ENCODE assay signal across 9 cellular contexts in the genomic region with DNA sequence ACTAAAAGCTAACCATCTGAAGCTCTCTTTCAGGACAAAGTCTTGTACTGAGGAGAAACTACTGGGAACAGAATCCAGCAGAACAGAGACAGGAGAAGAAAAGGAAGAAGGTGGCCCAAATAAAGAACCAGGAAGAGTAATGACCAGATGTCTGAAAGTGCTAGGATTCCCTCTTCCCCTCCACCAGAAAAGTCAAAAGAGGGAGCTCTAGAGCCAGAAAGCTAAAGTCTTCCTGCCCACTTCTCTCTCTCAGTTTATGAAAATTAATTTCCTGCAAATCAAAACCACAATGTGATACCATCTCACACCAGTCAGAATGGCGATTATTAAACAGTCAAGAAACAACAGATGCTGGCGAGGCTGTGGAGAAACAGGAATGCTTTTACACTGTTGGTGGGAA. TPM values are rescaled to one million over a fixed set of nuclear protein-coding genes. Genes with fewer than 3 reads are reported as not detected.
DNase-seq lines count a peak whose midpoint lies in the region; ATAC-seq and TF ChIP-seq lines count a peak whose summit lies in the region.
"Had no signal": no experiment of that assay in that cellular context is flagged by ENCODE, and none has a peak within 500 bp of the region (broad histone marks: within the 10 kb centered on the region; RNA-seq: fewer than 3 reads in every experiment).

No MANE protein-coding gene starts in this region.

- H3K27me3 ChIP-seq in CD4-positive, alpha-beta memory T cell (ENCODE audit: insufficient read depth, low read length) = no peaks in the 10 kb centered on the region
- no peaks in the 10 kb centered on the region for H3K27me3 ChIP-seq in neuronal stem cell (ENCODE audit: control insufficient read depth in 3 of 3, insufficient read depth in 3 of 3, low read depth in 1 of 3, low read length in 3 of 3)
- H3K27me3 ChIP-seq: MG63 had no signal

- no peak overlapping the region for H3K9ac ChIP-seq in neuronal stem cell (ENCODE audit: low read depth, low read length, poor library complexity)

- CTCF ChIA-PET in CD4-positive, alpha-beta memory T cell (lab: Charles Lee; ENCODE audit: partially characterized antibody) = interaction anchor here (0.7 to 1.5 kb wide), 12 partner anchors 8 to 203 kb away, joined by 3 to 20 read pairs (median 4); a partner anchor contains a TSS
- CTCF ChIA-PET in activated B cell treated with CpG ODN at 0.5 μM for 24 hours (lab: Charles Lee) = interaction anchor here (0.7 to 2.0 kb wide), 6 partner anchors 10 to 268 kb away, joined by 3 to 11 read pairs (median 5); a partner anchor contains a TSS

- H2BK5ac ChIP-seq in neuronal stem cell (ENCODE audit: low read length) = no peak overlapping the region

- peaks cover 48% of the 10 kb centered on the region for H3K4me1 ChIP-seq in CD4-positive, alpha-beta memory T cell (ENCODE audit: insufficient read depth, low read length)
- no peaks in the 10 kb centered on the region for H3K4me1 ChIP-seq in neuronal stem cell (ENCODE audit: control insufficient read depth in 2 of 2, insufficient read depth in 1 of 2, low read depth in 1 of 2, low read length in 2 of 2)

- H2BK12ac ChIP-seq in neuronal stem cell (ENCODE audit: low read length) = no peak overlapping the region

- no peak overlapping the region for H3K14ac ChIP-seq in neuronal stem cell (ENCODE audit: low read length)

- H3K4ac ChIP-seq in neuronal stem cell (ENCODE audit: low read length) = no peak overlapping the region

- TF ChIP-seq CTCF in HFFc6 (IDR thresholded peaks at IDR 0.05) (peak; percentile 56), activated B cell treated with CpG ODN at 0.5 μM for 24 hours (IDR thresholded peaks at IDR 0.05) (no peak)

- peak overlapping the region in 7 of 8 donors; percentile 25 to 76 (median 53) for H3K4me3 Mint-ChIP-seq in CD4-positive, alpha-beta memory T cell
- H3K4me3 Mint-ChIP-seq in HFFc6 (no peak overlapping the region), activated B cell treated with CpG ODN at 0.5 μM for 24 hours (peak overlapping the region; percentile 52)

- POLR2A ChIA-PET in CD4-positive, alpha-beta memory T cell (lab: Charles Lee; ENCODE audit: partially characterized antibody) = no interaction called here
- POLR2A ChIA-PET in activated B cell treated with CpG ODN at 0.5 μM for 24 hours (lab: Charles Lee) = interaction anchor here (0.6 to 1.7 kb wide), 9 partner anchors 8 to 244 kb away, joined by 3 to 13 read pairs (median 3); no protein-coding TSS in a partner anchor

- H2AFZ ChIP-seq in neuronal stem cell (ENCODE audit: low read length) = no peak overlapping the region

- ATAC-seq in activated B cell treated with CpG ODN at 0.5 μM for 24 hours (ENCODE audit: low read depth) = peak; percentile 50
- ATAC-seq in HG02852 (IDR thresholded peaks at IDR 0.05; ENCODE audit: unreplicated experiment) = no peak
- no peak for ATAC-seq in HG02759 (IDR thresholded peaks at IDR 0.05; ENCODE audit: unreplicated experiment)

- no peak overlapping the region for H3K18ac ChIP-seq in neuronal stem cell (ENCODE audit: low read length)

- peak in 3 of 5 donors; percentile 15 to 25 (median 18) for DNase-seq in CD4-positive, alpha-beta memory T cell
- peak; percentile 20 for DNase-seq in HFFc6
- DNase-seq in activated B cell treated with CpG ODN at 0.5 μM for 24 hours = no peak
- peak; percentile 12 to 43 for DNase-seq in lung microvascular endothelial cell (ENCODE audit: low read depth in 2 of 2)
- DNase-seq in NCI-H524 treated with DMSO at 0.1 percent for 48 hours (lab: John Stamatoyannopoulos, UW) = no peak
- DNase-seq in neuronal stem cell (ENCODE audit: low spot score) = no peak
- DNase-seq: MG63 had no signal

- no CpG with 5 or more reads among the region's 2 CpGs for WGBS in neuronal stem cell (ENCODE audit: extremely low coverage in 2 of 2, insufficient read length in 2 of 2, insufficient replicate concordance in 1 of 2), 2 donors

- H3K23ac ChIP-seq in neuronal stem cell (ENCODE audit: low read depth, low read length, poor library complexity) = no peak overlapping the region

- H3K27me3 Mint-ChIP-seq in CD4-positive, alpha-beta memory T cell = no peaks in the 10 kb centered on the region
- H3K27me3 Mint-ChIP-seq in HFFc6 (ENCODE audit: insufficient read depth) (no peaks in the 10 kb centered on the region; the same call in 1 of the 2 replicates), activated B cell treated with CpG ODN at 0.5 μM for 24 hours (no peaks in the 10 kb centered on the region)

- no peak overlapping the region for H4K8ac ChIP-seq in neuronal stem cell (ENCODE audit: low read depth, low read length)

- no peak overlapping the region for H2BK15ac ChIP-seq in neuronal stem cell (ENCODE audit: low read length)

- H2BK120ac ChIP-seq in neuronal stem cell (ENCODE audit: low read depth, low read length) = no peak overlapping the region

- peak overlapping the region in 6 of 7 donors; percentile 28 to 86 (median 54) for H3K27ac Mint-ChIP-seq in CD4-positive, alpha-beta memory T cell
- H3K27ac Mint-ChIP-seq in HFFc6 (no peak overlapping the region), activated B cell treated with CpG ODN at 0.5 μM for 24 hours (peak overlapping the region; percentile 55)

- H3K4me2 ChIP-seq in neuronal stem cell (ENCODE audit: insufficient read depth, low read length, poor library complexity, severe bottlenecking) = no peak overlapping the region

- H2AK5ac ChIP-seq in neuronal stem cell (ENCODE audit: low read depth, low read length) = no peak overlapping the region

- no peak overlapping the region for H3K4me3 ChIP-seq in CD4-positive, alpha-beta memory T cell (ENCODE audit: low read length in 2 of 2)
- H3K4me3 ChIP-seq in neuronal stem cell (ENCODE audit: low read length in 2 of 2) = no peak overlapping the region
- H3K4me3 ChIP-seq: MG63 had no signal

- no peak overlapping the region for H4K91ac ChIP-seq in neuronal stem cell (ENCODE audit: low read depth, low read length, poor library complexity)

- peaks cover 0 to 16% (median 5%) of the 10 kb centered on the region in 8 donors for H3K9me3 Mint-ChIP-seq in CD4-positive, alpha-beta memory T cell
- H3K9me3 Mint-ChIP-seq in HFFc6 = peaks cover 11% of the 10 kb centered on the region; the same call in 1 of the 2 replicates
- no peaks in the 10 kb centered on the region for H3K9me3 Mint-ChIP-seq in activated B cell treated with CpG ODN at 0.5 μM for 24 hours

- H3K79me1 ChIP-seq in neuronal stem cell (ENCODE audit: low read depth, low read length) = no peaks in the 10 kb centered on the region

- no peak overlapping the region for H3K27ac ChIP-seq in CD4-positive, alpha-beta memory T cell (ENCODE audit: low read depth, low read length)
- H3K27ac ChIP-seq in neuronal stem cell (replicated peaks; ENCODE audit: low read length) = no peak overlapping the region

- peaks cover 14 to 29% of the 10 kb centered on the region in 2 donors for H3K36me3 Mint-ChIP-seq in CD4-positive, alpha-beta memory T cell
- H3K36me3 Mint-ChIP-seq in HFFc6 (ENCODE audit: low read depth) (peaks cover 17% of the 10 kb centered on the region), activated B cell treated with CpG ODN at 0.5 μM for 24 hours (ENCODE audit: low read depth) (peaks cover 6% of the 10 kb centered on the region)

- H3K36me3 ChIP-seq in CD4-positive, alpha-beta memory T cell (ENCODE audit: insufficient read depth, low read length) = no peaks in the 10 kb centered on the region
- H3K36me3 ChIP-seq in neuronal stem cell (replicated peaks in 1 of 2; ENCODE audit: control insufficient read depth in 2 of 2, insufficient read depth in 2 of 2, low read length in 2 of 2) = no peaks in the 10 kb centered on the region
- H3K36me3 ChIP-seq: MG63 had no signal

- peaks cover 36 to 70% (median 51%) of the 10 kb centered on the region in 4 donors for H3K4me1 Mint-ChIP-seq in CD4-positive, alpha-beta memory T cell
- H3K4me1 Mint-ChIP-seq in HFFc6 (ENCODE audit: low read depth) (peaks cover 25% of the 10 kb centered on the region), activated B cell treated with CpG ODN at 0.5 μM for 24 hours (peaks cover 68% of the 10 kb centered on the region)

- H3K9me3 ChIP-seq in CD4-positive, alpha-beta memory T cell (ENCODE audit: control insufficient read depth in 1 of 2, low read length in 2 of 2) = peaks cover 0 to 4% of the 10 kb centered on the region in 2 donors
- peaks cover 0 to 17% of the 10 kb centered on the region in 2 donors for H3K9me3 ChIP-seq in neuronal stem cell (replicated peaks in 1 of 2; ENCODE audit: control insufficient read depth in 2 of 2, insufficient read depth in 1 of 2, low read depth in 1 of 2, low read length in 2 of 2)
- H3K9me3 ChIP-seq: MG63 had no signal

- intact Hi-C loops in CD4-positive, alpha-beta memory T cell (cut with micrococcal nuclease) = loop anchor here (1.0 to 10.0 kb wide), 2 partner anchors 114 to 238 kb away; no protein-coding TSS in a partner anchor
- intact Hi-C loops in activated B cell treated with CpG ODN at 0.5 μM for 24 hours (cut with micrococcal nuclease) = loop anchor here (1.0 to 5.0 kb wide), 3 partner anchors 35 to 114 kb away; no protein-coding TSS in a partner anchor

RNA-seq across cellular contexts. Expression of a gene that starts 47.2 kb away (rescaled TPM):
- 10 to 100 TPM; 45.0 to 49.4 TPM for total RNA-seq in CD4-positive, alpha-beta memory T cell
- 10 to 100 TPM in 1 of 2 donors, 1 to 10 TPM in 1; 7.4 to 44.5 TPM for polyA plus RNA-seq in CD4-positive, alpha-beta memory T cell
- total RNA-seq in HFFc6 (2021; fragmentation: NEBNext Ultra II Directional; extraction: Animal tissue kit (Norgen Biotek cat#: 25700)) = 10 to 100 TPM; 35.3 to 59.1 (median 47.1) TPM
- total RNA-seq in activated B cell treated with CpG ODN at 0.5 μM for 24 hours (39.9 and 40.3 TPM in 2 replicates), lung microvascular endothelial cell (3.5 and 6.0 TPM in 2 replicates)
- polyA plus RNA-seq in neuronal stem cell (2013, experiment 1 of 2) = 50.8 TPM
- 50.8 TPM for polyA plus RNA-seq in neuronal stem cell (2013, experiment 2 of 2)

Comparison
In these comparisons a context has a peak if more than half of its experiments do, and no peak if none do; other contexts are left out.
1. DNase-seq: peak in CD4-positive, alpha-beta memory T cell (3 of 5), HFFc6 (single experiment) and lung microvascular endothelial cell (2 of 2); none in activated B cell treated with CpG ODN at 0.5 μM for 24 hours (single experiment), NCI-H524 treated with DMSO at 0.1 percent for 48 hours (single experiment) and neuronal stem cell (single experiment).